In the genomic region with DNA sequence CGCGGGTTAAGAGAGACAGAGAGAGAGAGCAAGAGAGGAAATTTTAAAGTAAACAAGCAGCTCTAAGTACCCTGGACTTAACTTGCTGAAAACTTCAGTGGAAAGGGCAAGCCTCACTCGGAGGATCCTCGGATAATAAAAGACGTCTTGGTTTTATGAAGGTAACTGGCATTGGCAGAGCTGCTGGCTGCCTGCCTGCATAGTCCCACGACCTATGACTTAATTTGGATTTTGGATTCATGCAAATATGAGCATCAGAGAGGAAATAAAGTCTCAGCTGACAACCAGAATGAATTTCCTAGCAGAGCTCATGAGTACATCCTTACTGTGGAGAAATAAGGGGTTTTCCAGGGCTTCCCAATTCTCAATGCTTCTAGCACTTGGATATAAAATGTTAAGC, we compare ENCODE assay signal across 15 cellular contexts.
DNase-seq lines count a peak whose midpoint lies in the region; ATAC-seq and TF ChIP-seq lines count a peak whose summit lies in the region.
"Had no signal": no experiment of that assay in that cellular context is flagged by ENCODE, and none has a peak within 500 bp of the region (broad histone marks: within the 10 kb centered on the region; RNA-seq: fewer than 3 reads in every experiment).

No MANE protein-coding gene starts in this region.

- peak; percentile 31 for DNase-seq in MG63
- DNase-seq in coronary artery (ENCODE audit: low spot score), result no peak
- DNase-seq in dorsolateral prefrontal cortex, result no peak
- no peak for DNase-seq in NCI-H2107 (lab: John Stamatoyannopoulos, UW)
- DNase-seq: CD4-positive, CD25-positive, alpha-beta regulatory T cell; effector memory CD4-positive, alpha-beta T cell; GDM1; NCI-H2171; PC-3; stimulated activated CD4-positive, alpha-beta T cell treated with anti-CD3 and anti-CD28 coated beads, Interleukin-2, amount 100 ng/mL, for 24 hours had no signal

- H3K36me3 ChIP-seq in MG63 (no peaks in the 10 kb centered on the region), mucosa of rectum (ENCODE audit: control insufficient read depth in 2 of 2, insufficient read depth in 2 of 2, low read length in 2 of 2) (no peaks in the 10 kb centered on the region), stomach smooth muscle (ENCODE audit: control insufficient read depth in 2 of 2, insufficient read depth in 2 of 2, low read length in 2 of 2) (no peaks in the 10 kb centered on the region)

- H3K4me3 ChIP-seq in MG63 (peak overlapping the region; percentile 16; the same call in 1 of the 2 replicates), coronary artery (peak overlapping the region; percentile 46), mucosa of rectum (ENCODE audit: low read length in 2 of 2) (no peak overlapping the region), stomach smooth muscle (ENCODE audit: low read length in 2 of 2) (peak overlapping the region; percentile 17 to 41), dorsolateral prefrontal cortex (peak overlapping the region in 17 of 59 donors; percentile 2 to 37 (median 18))

- H3K9ac ChIP-seq in mucosa of rectum (ENCODE audit: low read depth in 1 of 2, low read length in 2 of 2), result no peak overlapping the region
- H3K9ac ChIP-seq in stomach smooth muscle (ENCODE audit: low read length in 2 of 2), result peak overlapping the region in 1 of 2 donors; percentile 66

- intact Hi-C loops in dorsolateral prefrontal cortex (cut with DNase I), result no loop called here

- H3K27ac ChIP-seq in coronary artery (no peak overlapping the region), mucosa of rectum (ENCODE audit: low read depth in 2 of 2, low read length in 2 of 2) (peak overlapping the region; percentile 38 to 43), stomach smooth muscle (ENCODE audit: low read length) (peak overlapping the region; percentile 66), dorsolateral prefrontal cortex (peak overlapping the region in 21 of 59 donors; percentile 1 to 79 (median 41))

- ATAC-seq in GM19351 (IDR thresholded peaks at IDR 0.05; ENCODE audit: unreplicated experiment) (no peak), GM19397 (IDR thresholded peaks at IDR 0.05; ENCODE audit: unreplicated experiment) (no peak)
- ATAC-seq: PC-3; stimulated activated memory B cell treated with anti-CD40 and anti-IgM and Interleukin-4, amounts not matched to agents 10 μg/mL and 1 μg/mL and 100 μg/mL, for 72 hours had no signal

- TF ChIP-seq CTCF in coronary artery (IDR thresholded peaks at IDR 0.05) (no peak), dorsolateral prefrontal cortex (IDR thresholded peaks at IDR 0.05 in 54 of 56, conservative IDR thresholded peaks at IDR 0.05 in 2 of 56; ENCODE audit: low read depth in 1 of 56, partially characterized antibody in 56 of 56) (no peak)

- H3K9me3 ChIP-seq in MG63 (no peaks in the 10 kb centered on the region), mucosa of rectum (ENCODE audit: control insufficient read depth in 2 of 2, low read length in 2 of 2) (peaks cover 0 to 3% of the 10 kb centered on the region in 2 donors), stomach smooth muscle (ENCODE audit: control insufficient read depth in 2 of 2, low read length in 2 of 2) (no peaks in the 10 kb centered on the region)

- H3K4me1 ChIP-seq in mucosa of rectum (ENCODE audit: control insufficient read depth in 2 of 2, insufficient read depth in 2 of 2, low read length in 2 of 2), result peaks cover 4 to 5% of the 10 kb centered on the region in 2 donors
- H3K4me1 ChIP-seq in stomach smooth muscle (ENCODE audit: control insufficient read depth, insufficient read depth, low read length), result no peaks in the 10 kb centered on the region

- H3K27me3 ChIP-seq in MG63 (no peaks in the 10 kb centered on the region), mucosa of rectum (ENCODE audit: control insufficient read depth in 2 of 2, insufficient read depth in 2 of 2, low read length in 2 of 2) (no peaks in the 10 kb centered on the region), stomach smooth muscle (ENCODE audit: control insufficient read depth in 1 of 2, insufficient read depth in 2 of 2, low read length in 2 of 2) (no peaks in the 10 kb centered on the region), dorsolateral prefrontal cortex (no peaks in the 10 kb centered on the region)

Comparison
In these comparisons a context has a peak if more than half of its experiments do, and no peak if none do; other contexts are left out.
1. H3K4me3 ChIP-seq: peak in MG63 (single experiment), coronary artery (single experiment) and stomach smooth muscle (2 of 2); none in mucosa of rectum (0 of 2).
2. H3K27ac ChIP-seq: peak in mucosa of rectum (2 of 2) and stomach smooth muscle (single experiment); none in coronary artery (0 of 2).